In genomic region chr10:86597306-86597705, GRCh38 we compare ENCODE assay signal across 27 cellular contexts. TPM values are rescaled to one million over a fixed set of nuclear protein-coding genes. Genes with fewer than 3 reads are reported as not detected.
"Had no signal": no experiment of that assay in that cellular context is flagged by ENCODE, and none has a peak within 500 bp of the region (broad histone marks: within the 10 kb centered on the region; RNA-seq: fewer than 3 reads in every experiment).

No MANE protein-coding gene starts in this region.

- H3K79me2 ChIP-seq: hepatocyte had no signal

- H3K4me1 ChIP-seq: colonic mucosa, upper lobe of right lung had no signal

- H3K36me3 Mint-ChIP-seq: stimulated activated effector memory CD8-positive, alpha-beta T cell treated with anti-CD3 and anti-CD28 coated beads, Interleukin-12 subunit alpha, Interleukin-12 subunit beta, amount 100 ng/mL, for 72 hours had no signal

- H3K4me3 ChIP-seq: colonic mucosa, hepatocyte, lung, pancreas, right lobe of liver, tibial artery, upper lobe of right lung had no signal

- H3K27me3 ChIP-seq: colonic mucosa, hepatocyte, pancreas, right lobe of liver, tibial artery, upper lobe of right lung had no signal

- H3K36me3 ChIP-seq: colonic mucosa, pancreas, right lobe of liver, tibial artery, upper lobe of right lung had no signal

- DNase-seq: cerebellar nuclear complex; colonic mucosa; effector CD8-positive, alpha-beta T cell; foreskin melanocyte; kidney; left cardiac atrium; left ventricle myocardium superior; mesendoderm; naive thymus-derived CD4-positive, alpha-beta T cell; occipital lobe; pancreas; right lobe of liver; small intestine; stimulated activated CD4-positive, alpha-beta T cell treated with anti-CD3 and anti-CD28 coated beads, Interleukin-4, amount 100 ng/mL, for 1 hour; stimulated activated CD8-positive, alpha-beta memory T cell treated with anti-CD3 and anti-CD28 coated beads, Interleukin-4, amount 100 ng/mL, for 48 hours; tibial artery; upper lobe of right lung had no signal

- H3K4me2 ChIP-seq: hepatocyte had no signal

- H3K27ac Mint-ChIP-seq: naive thymus-derived CD4-positive, alpha-beta T cell; progenitor cell of endocrine pancreas; stimulated activated effector memory CD8-positive, alpha-beta T cell treated with anti-CD3 and anti-CD28 coated beads, Interleukin-12 subunit alpha, Interleukin-12 subunit beta, amount 100 ng/mL, for 72 hours; stimulated activated naive CD8-positive, alpha-beta T cell treated with anti-CD3 and anti-CD28 coated beads, Interleukin-15, Interleukin-2, amounts not matched to agents 100 ng/mL and 50 ng/mL, for 24 hours had no signal

- H3K4me3 Mint-ChIP-seq: naive thymus-derived CD4-positive, alpha-beta T cell; neural crest cell; stimulated activated effector memory CD8-positive, alpha-beta T cell treated with anti-CD3 and anti-CD28 coated beads, Interleukin-12 subunit alpha, Interleukin-12 subunit beta, amount 100 ng/mL, for 72 hours; stimulated activated naive CD8-positive, alpha-beta T cell treated with anti-CD3 and anti-CD28 coated beads, Interleukin-15, Interleukin-2, amounts not matched to agents 100 ng/mL and 50 ng/mL, for 24 hours had no signal

- H3K27me3 Mint-ChIP-seq: stimulated activated naive CD8-positive, alpha-beta T cell treated with anti-CD3 and anti-CD28 coated beads, Interleukin-15, Interleukin-2, amounts not matched to agents 100 ng/mL and 50 ng/mL, for 24 hours had no signal

- H3K4me1 Mint-ChIP-seq: stimulated activated effector memory CD8-positive, alpha-beta T cell treated with anti-CD3 and anti-CD28 coated beads, Interleukin-12 subunit alpha, Interleukin-12 subunit beta, amount 100 ng/mL, for 72 hours had no signal

- H3K27ac ChIP-seq: colonic mucosa, hepatocyte, pancreas, right lobe of liver, tibial artery, upper lobe of right lung had no signal

- H3K9me3 ChIP-seq: colonic mucosa, pancreas, right lobe of liver, tibial artery, upper lobe of right lung had no signal

- H2AFZ ChIP-seq: hepatocyte had no signal

- H3K9me3 Mint-ChIP-seq: neural crest cell; stimulated activated effector memory CD8-positive, alpha-beta T cell treated with anti-CD3 and anti-CD28 coated beads, Interleukin-12 subunit alpha, Interleukin-12 subunit beta, amount 100 ng/mL, for 72 hours; stimulated activated naive CD8-positive, alpha-beta T cell treated with anti-CD3 and anti-CD28 coated beads, Interleukin-15, Interleukin-2, amounts not matched to agents 100 ng/mL and 50 ng/mL, for 24 hours had no signal

- ATAC-seq: left ventricle myocardium superior; naive thymus-derived CD4-positive, alpha-beta T cell; pancreas; right lobe of liver; stimulated activated effector memory CD8-positive, alpha-beta T cell treated with anti-CD3 and anti-CD28 coated beads, Interleukin-12 subunit alpha, Interleukin-12 subunit beta, amount 100 ng/mL, for 72 hours; upper lobe of right lung had no signal

RNA-seq across cellular contexts. Expression of gene OPN4, which starts 57.0 kb away (rescaled TPM):
- total RNA-seq: cardiac septum; colonic mucosa; dermis microvascular lymphatic vessel endothelial cell; hepatocyte; kidney; naive thymus-derived CD4-positive, alpha-beta T cell; neural crest cell; occipital lobe; pancreas; progenitor cell of endocrine pancreas; renal cortical epithelial cell; right lobe of liver; temporal lobe; upper lobe of right lung had no signal
- polyA plus RNA-seq: hepatocyte; lung; naive thymus-derived CD4-positive, alpha-beta T cell; pancreas had no signal
